In genomic region chr3:112471926-112472325, GRCh38 we compare ENCODE assay signal across 23 cellular contexts. TPM values are rescaled to one million over a fixed set of nuclear protein-coding genes. Genes with fewer than 3 reads are reported as not detected.
A peak's percentile ranks its signal among the peaks of the same experiment; 100 is the strongest.
DNase-seq lines count a peak whose midpoint lies in the region; ATAC-seq and TF ChIP-seq lines count a peak whose summit lies in the region.
"Had no signal": no experiment of that assay in that cellular context is flagged by ENCODE, and none has a peak within 500 bp of the region (broad histone marks: within the 10 kb centered on the region; RNA-seq: fewer than 3 reads in every experiment).

No MANE protein-coding gene starts in this region.

- no peaks in the 10 kb centered on the region for H3K4me1 ChIP-seq in foreskin keratinocyte
- H3K4me1 ChIP-seq: suprapubic skin had no signal

- CTCF ChIA-PET in activated naive CD4-positive, alpha-beta T cell treated with anti-CD3 and anti-CD28 coated beads, Interleukin-2, amount 10 ng/mL, durations not matched to agents 7 days and 5 days (lab: Charles Lee), result no interaction called here
- CTCF ChIA-PET in T-cell (lab: Charles Lee), result no interaction called here

- DNase-seq in activated naive CD4-positive, alpha-beta T cell treated with anti-CD3 and anti-CD28 coated beads, Interleukin-2, amount 10 ng/mL, durations not matched to agents 7 days and 5 days, result no peak
- no peak for DNase-seq in activated naive CD4-positive, alpha-beta T cell treated with anti-CD3 and anti-CD28 coated beads, Interleukin-2, amount 50 U/mL, for 16 hours
- DNase-seq in T-cell (no peak), NCI-H510A treated with DMSO at 0.1 percent for 48 hours (lab: John Stamatoyannopoulos, UW) (no peak), foreskin keratinocyte (no peak), HUDEP-2 (lab: John Stamatoyannopoulos, UW; ENCODE audit: unreplicated experiment in 76 of 76) (no peak)
- no peak for DNase-seq in effector memory CD8-positive, alpha-beta T cell
- DNase-seq in stimulated activated naive B cell treated with anti-CD40 and anti-IgM and Interleukin-4, amounts not matched to agents 10 μg/mL and 1 μg/mL and 100 μg/mL, for 72 hours, result no peak
- DNase-seq: activated CD8-positive, alpha-beta memory T cell treated with anti-CD3 and anti-CD28 coated beads, Interleukin-2, amount 50 U/mL, for 4 hours; activated effector memory CD4-positive, alpha-beta T cell treated with anti-CD3 and anti-CD28 coated beads, Interleukin-2, amount 50 U/mL, for 16 hours; cerebellar nuclear complex; DMS79 treated with DMSO at 0.1 percent for 48 hours; foreskin fibroblast; NCI-H1048; NCI-H187; NCI-H82; nephron progenitor cell had no signal

- POLR2A ChIA-PET in T-cell (lab: Charles Lee), result no interaction called here

- peak in 1 of 4 experiments; percentile 42 for ATAC-seq in T-cell (replicated peaks in 1 of 4)
- ATAC-seq in effector memory CD8-positive, alpha-beta T cell (replicated peaks), result peak; percentile 18
- ATAC-seq in stimulated activated naive B cell treated with anti-CD40 and anti-IgM and Interleukin-4, amounts not matched to agents 10 μg/mL and 1 μg/mL and 100 μg/mL, for 72 hours (replicated peaks), result no peak
- ATAC-seq in foreskin keratinocyte, result no peak
- ATAC-seq: HCT116, left lobe of liver, Right ventricle myocardium inferior had no signal

- peaks cover 83% of the 10 kb centered on the region for H3K36me3 Mint-ChIP-seq in activated naive CD4-positive, alpha-beta T cell treated with anti-CD3 and anti-CD28 coated beads, Interleukin-2, amount 10 ng/mL, durations not matched to agents 7 days and 5 days
- peaks cover 59% of the 10 kb centered on the region for H3K36me3 Mint-ChIP-seq in T-cell
- peaks cover 3% of the 10 kb centered on the region for H3K36me3 Mint-ChIP-seq in effector memory CD8-positive, alpha-beta T cell (ENCODE audit: insufficient read depth)
- peaks cover 60 to 79% of the 10 kb centered on the region in 2 donors for H3K36me3 Mint-ChIP-seq in stimulated activated naive B cell treated with anti-CD40 and anti-IgM and Interleukin-4, amounts not matched to agents 10 μg/mL and 1 μg/mL and 100 μg/mL, for 72 hours

- peaks cover 86% of the 10 kb centered on the region for H3K4me1 Mint-ChIP-seq in activated naive CD4-positive, alpha-beta T cell treated with anti-CD3 and anti-CD28 coated beads, Interleukin-2, amount 10 ng/mL, durations not matched to agents 7 days and 5 days
- peaks cover 85 to 89% (median 86%) of the 10 kb centered on the region in 3 donors for H3K4me1 Mint-ChIP-seq in T-cell
- peaks cover 40 to 49% of the 10 kb centered on the region in 2 donors for H3K4me1 Mint-ChIP-seq in effector memory CD8-positive, alpha-beta T cell (ENCODE audit: low read depth in 2 of 2)
- H3K4me1 Mint-ChIP-seq in stimulated activated naive B cell treated with anti-CD40 and anti-IgM and Interleukin-4, amounts not matched to agents 10 μg/mL and 1 μg/mL and 100 μg/mL, for 72 hours, result peaks cover 54 to 75% of the 10 kb centered on the region in 2 donors
- H3K4me1 Mint-ChIP-seq: nephron progenitor cell had no signal

- no peak overlapping the region for H3K27ac ChIP-seq in foreskin keratinocyte
- H3K27ac ChIP-seq: epithelial cell of prostate, suprapubic skin had no signal

- H3K27me3 Mint-ChIP-seq in activated naive CD4-positive, alpha-beta T cell treated with anti-CD3 and anti-CD28 coated beads, Interleukin-2, amount 10 ng/mL, durations not matched to agents 7 days and 5 days, result no peaks in the 10 kb centered on the region
- H3K27me3 Mint-ChIP-seq in T-cell, result no peaks in the 10 kb centered on the region
- H3K27me3 Mint-ChIP-seq in effector memory CD8-positive, alpha-beta T cell, result no peaks in the 10 kb centered on the region
- H3K27me3 Mint-ChIP-seq in stimulated activated naive B cell treated with anti-CD40 and anti-IgM and Interleukin-4, amounts not matched to agents 10 μg/mL and 1 μg/mL and 100 μg/mL, for 72 hours, result no peaks in the 10 kb centered on the region

- no peak for TF ChIP-seq CTCF in foreskin keratinocyte (conservative IDR thresholded peaks at IDR 0.05)

- H3K27ac Mint-ChIP-seq in activated naive CD4-positive, alpha-beta T cell treated with anti-CD3 and anti-CD28 coated beads, Interleukin-2, amount 10 ng/mL, durations not matched to agents 7 days and 5 days, result peak overlapping the region; percentile 82
- peak overlapping the region; percentile 83 to 88 for H3K27ac Mint-ChIP-seq in T-cell
- H3K27ac Mint-ChIP-seq in effector memory CD8-positive, alpha-beta T cell, result peak overlapping the region in 1 of 2 donors; percentile 39
- H3K27ac Mint-ChIP-seq in stimulated activated naive B cell treated with anti-CD40 and anti-IgM and Interleukin-4, amounts not matched to agents 10 μg/mL and 1 μg/mL and 100 μg/mL, for 72 hours, result peak overlapping the region; percentile 75
- H3K27ac Mint-ChIP-seq: nephron progenitor cell had no signal

- H3K4me3 Mint-ChIP-seq in activated naive CD4-positive, alpha-beta T cell treated with anti-CD3 and anti-CD28 coated beads, Interleukin-2, amount 10 ng/mL, durations not matched to agents 7 days and 5 days, result no peak overlapping the region
- H3K4me3 Mint-ChIP-seq in T-cell, result peak overlapping the region in 1 of 3 donors; percentile 65
- H3K4me3 Mint-ChIP-seq in effector memory CD8-positive, alpha-beta T cell, result peak overlapping the region; percentile 15 to 23
- H3K4me3 Mint-ChIP-seq in stimulated activated naive B cell treated with anti-CD40 and anti-IgM and Interleukin-4, amounts not matched to agents 10 μg/mL and 1 μg/mL and 100 μg/mL, for 72 hours, result peak overlapping the region; percentile 8 to 11
- H3K4me3 Mint-ChIP-seq: nephron progenitor cell had no signal

- H3K9me3 Mint-ChIP-seq in activated naive CD4-positive, alpha-beta T cell treated with anti-CD3 and anti-CD28 coated beads, Interleukin-2, amount 10 ng/mL, durations not matched to agents 7 days and 5 days, result peaks cover 2% of the 10 kb centered on the region
- peaks cover 0 to 4% (median 0%) of the 10 kb centered on the region in 3 donors for H3K9me3 Mint-ChIP-seq in T-cell
- H3K9me3 Mint-ChIP-seq in effector memory CD8-positive, alpha-beta T cell, result no peaks in the 10 kb centered on the region
- H3K9me3 Mint-ChIP-seq in stimulated activated naive B cell treated with anti-CD40 and anti-IgM and Interleukin-4, amounts not matched to agents 10 μg/mL and 1 μg/mL and 100 μg/mL, for 72 hours, result peaks cover 0 to 1% of the 10 kb centered on the region in 2 donors
- H3K9me3 Mint-ChIP-seq: nephron progenitor cell had no signal

- H3K27me3 ChIP-seq in foreskin keratinocyte, result peaks cover 33% of the 10 kb centered on the region
- H3K27me3 ChIP-seq: suprapubic skin had no signal

RNA-seq across cellular contexts. Expression of gene BTLA, which starts 27.3 kb away (rescaled TPM):
- 10 to 100 TPM; 11.5 to 16.9 (median 15.2) TPM for total RNA-seq in T-cell
- not detected in 2 replicates for total RNA-seq in foreskin keratinocyte
- not detected in 2 replicates for polyA plus RNA-seq in foreskin keratinocyte
- total RNA-seq: HT1080 had no signal

Comparison
In these comparisons a context has a peak if more than half of its experiments do, and no peak if none do; other contexts are left out.
1. RNA of gene BTLA, which starts 27.3 kb away (total RNA-seq): 11.5 to 16.9 TPM in T-cell; not detected in foreskin keratinocyte; every median in the first group is over 10 times any median in the second.